Comparison of ENCODE assay signal across 26 cellular contexts in the genomic region with DNA sequence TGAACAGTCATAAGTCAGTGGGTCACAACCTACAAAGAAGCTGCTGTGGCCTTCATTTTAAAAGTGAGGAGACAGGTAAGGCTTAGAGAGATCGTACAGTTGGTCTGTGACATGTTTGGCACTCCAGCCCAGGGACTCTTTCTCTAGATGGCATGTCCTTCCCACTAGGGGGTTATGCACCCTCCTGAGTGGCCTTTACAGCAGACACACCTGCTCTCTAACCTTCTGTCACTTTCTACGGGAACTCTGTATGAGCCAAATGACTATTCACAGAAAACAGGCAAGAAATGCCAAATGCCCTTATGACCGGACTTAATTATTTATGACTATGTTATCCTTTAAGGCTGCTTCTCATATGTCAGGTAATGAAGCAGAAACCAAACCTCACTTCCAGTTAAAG.
DNase-seq lines count a peak whose midpoint lies in the region; ATAC-seq, FAIRE-seq and TF ChIP-seq lines count a peak whose summit lies in the region.
"Had no signal": no experiment of that assay in that cellular context is flagged by ENCODE, and none has a peak within 500 bp of the region (broad histone marks: within the 10 kb centered on the region; RNA-seq: fewer than 3 reads in every experiment).

No MANE protein-coding gene starts in this region.

- no peaks in the 10 kb centered on the region for H3K9me3 ChIP-seq in pancreas
- H3K9me3 ChIP-seq: lower lobe of right lung, SJCRH30, thyroid gland had no signal

- WGBS in pancreas, 2 donors: 31 to 38% methylated on average over 3 of the region's 3 CpGs

- CTCF ChIA-PET in T-cell (lab: Charles Lee): interaction anchor here in 1 of 2 donors (1.7 kb wide), 1 partner anchor 91 kb away, joined by 6 read pairs; a partner anchor contains a TSS

- peak overlapping the region in 2 of 4 donors; percentile 35 to 53 for H3K27ac ChIP-seq in pancreas
- H3K27ac ChIP-seq: KMS-11, lower lobe of right lung, SJCRH30, skin epidermis, thyroid gland had no signal

- DNase-seq in NCI-H2029 (lab: John Stamatoyannopoulos, UW) (peak; percentile 8), NCI-H2029 treated with DMSO at 0.1 percent for 48 hours (lab: John Stamatoyannopoulos, UW) (no peak), SHP77 treated with DMSO at 0.1 percent for 48 hours (lab: John Stamatoyannopoulos, UW) (peak; percentile 21), pancreas (no peak), T-cell (no peak), pons (ENCODE audit: low spot score) (no peak)
- DNase-seq: 8988T; activated CD4-positive, alpha-beta T cell treated with anti-CD3 and anti-CD28 coated beads for 36 hours; activated CD8-positive, alpha-beta memory T cell treated with anti-CD3 and anti-CD28 coated beads, Interleukin-2, amount 10 ng/mL, durations not matched to agents 7 days and 5 days; activated naive CD8-positive, alpha-beta T cell treated with anti-CD3 and anti-CD28 coated beads, Interleukin-2, amount 10 ng/mL, durations not matched to agents 7 days and 5 days; AML-193; DMS79; effector CD4-positive, alpha-beta T cell; lower lobe of right lung; stimulated activated CD4-positive, alpha-beta T cell treated with anti-CD3 and anti-CD28 coated beads, Interleukin-2, amount 100 ng/mL, for 24 hours; stimulated activated naive CD4-positive, alpha-beta T cell treated with Interleukin-2 at 50 U/mL for 16 hours; T-helper 1 cell; thyroid gland had no signal

- H3K27ac Mint-ChIP-seq in T-cell: peak overlapping the region in 1 of 2 donors; percentile 47
- H3K27ac Mint-ChIP-seq: activated CD8-positive, alpha-beta memory T cell treated with anti-CD3 and anti-CD28 coated beads, Interleukin-2, amount 10 ng/mL, durations not matched to agents 7 days and 5 days; activated naive CD8-positive, alpha-beta T cell treated with anti-CD3 and anti-CD28 coated beads, Interleukin-2, amount 10 ng/mL, durations not matched to agents 7 days and 5 days; activated T-helper 2 cell treated with anti-CD3 and anti-CD28 coated beads, Interferon-gamma antibody, Interleukin-2, Interleukin-4, amounts not matched to agents 10 μg/mL and 5 μg/mL and 100 μg/mL, durations not matched to agents 14 hours and 24 hours and 36 hours; GM23338 had no signal

- ATAC-seq in HG02798 (IDR thresholded peaks at IDR 0.05; ENCODE audit: poor library complexity, unreplicated experiment) (peak; percentile 51), pancreas (peak; percentile 18 to 47 (median 38)), T-cell (replicated peaks in 1 of 4) (no peak), GM21619 (IDR thresholded peaks at IDR 0.05; ENCODE audit: unreplicated experiment) (no peak)
- ATAC-seq: GM23338, lower lobe of right lung had no signal

- H3K4me3 ChIP-seq in pancreas: no peak overlapping the region
- H3K4me3 ChIP-seq: GM23338, lower lobe of right lung, SJCRH30, skin epidermis, thyroid gland had no signal

- H3K4me3 Mint-ChIP-seq in T-cell: no peak overlapping the region
- H3K4me3 Mint-ChIP-seq: activated CD4-positive, alpha-beta T cell treated with anti-CD3 and anti-CD28 coated beads for 36 hours; activated CD8-positive, alpha-beta memory T cell treated with anti-CD3 and anti-CD28 coated beads, Interleukin-2, amount 10 ng/mL, durations not matched to agents 7 days and 5 days; activated naive CD8-positive, alpha-beta T cell treated with anti-CD3 and anti-CD28 coated beads, Interleukin-2, amount 10 ng/mL, durations not matched to agents 7 days and 5 days; GM23338 had no signal

- POLR2A ChIA-PET in T-cell (lab: Charles Lee): no interaction called here

- H3K27me3 ChIP-seq in pancreas: no peaks in the 10 kb centered on the region
- H3K27me3 ChIP-seq: SJCRH30, thyroid gland had no signal

- no peak for FAIRE-seq in pancreas (lab: Jason Lieb, UNC)
- FAIRE-seq: HTR-8/SVneo had no signal

- no peak for TF ChIP-seq CTCF in pancreas (IDR thresholded peaks at IDR 0.05)

- no peaks in the 10 kb centered on the region for H3K9me3 Mint-ChIP-seq in T-cell
- H3K9me3 Mint-ChIP-seq: activated naive CD8-positive, alpha-beta T cell treated with anti-CD3 and anti-CD28 coated beads, Interleukin-2, amount 10 ng/mL, durations not matched to agents 7 days and 5 days; activated T-helper 2 cell treated with anti-CD3 and anti-CD28 coated beads, Interferon-gamma antibody, Interleukin-2, Interleukin-4, amounts not matched to agents 10 μg/mL and 5 μg/mL and 100 μg/mL, durations not matched to agents 14 hours and 24 hours and 36 hours; GM23338 had no signal

- no peaks in the 10 kb centered on the region for H3K36me3 ChIP-seq in pancreas
- H3K36me3 ChIP-seq: thyroid gland had no signal

- intact Hi-C loops in pancreas (cut with DNase I): no loop called here

- peaks cover 26% of the 10 kb centered on the region for H3K36me3 Mint-ChIP-seq in T-cell

- peaks cover 26 to 35% (median 27%) of the 10 kb centered on the region in 3 donors for H3K4me1 Mint-ChIP-seq in T-cell
- H3K4me1 Mint-ChIP-seq: GM23338 had no signal

- H3K27me3 Mint-ChIP-seq in T-cell: no peaks in the 10 kb centered on the region
- H3K27me3 Mint-ChIP-seq: activated CD4-positive, alpha-beta T cell treated with anti-CD3 and anti-CD28 coated beads for 36 hours; activated CD8-positive, alpha-beta memory T cell treated with anti-CD3 and anti-CD28 coated beads, Interleukin-2, amount 10 ng/mL, durations not matched to agents 7 days and 5 days; activated naive CD8-positive, alpha-beta T cell treated with anti-CD3 and anti-CD28 coated beads, Interleukin-2, amount 10 ng/mL, durations not matched to agents 7 days and 5 days had no signal

- peaks cover 18 to 55% (median 38%) of the 10 kb centered on the region in 3 donors for H3K4me1 ChIP-seq in pancreas
- H3K4me1 ChIP-seq: thyroid gland had no signal

Comparison
In these comparisons a context has a peak if more than half of its experiments do, and no peak if none do; other contexts are left out.
1. DNase-seq: peak in NCI-H2029 (single experiment) and SHP77 treated with DMSO at 0.1 percent for 48 hours (single experiment); none in NCI-H2029 treated with DMSO at 0.1 percent for 48 hours (single experiment), pancreas (0 of 6), T-cell (0 of 34) and pons (single experiment).
2. ATAC-seq: peak in HG02798 (single experiment) and pancreas (4 of 4); none in T-cell (0 of 4) and GM21619 (single experiment).